In the genomic region with DNA sequence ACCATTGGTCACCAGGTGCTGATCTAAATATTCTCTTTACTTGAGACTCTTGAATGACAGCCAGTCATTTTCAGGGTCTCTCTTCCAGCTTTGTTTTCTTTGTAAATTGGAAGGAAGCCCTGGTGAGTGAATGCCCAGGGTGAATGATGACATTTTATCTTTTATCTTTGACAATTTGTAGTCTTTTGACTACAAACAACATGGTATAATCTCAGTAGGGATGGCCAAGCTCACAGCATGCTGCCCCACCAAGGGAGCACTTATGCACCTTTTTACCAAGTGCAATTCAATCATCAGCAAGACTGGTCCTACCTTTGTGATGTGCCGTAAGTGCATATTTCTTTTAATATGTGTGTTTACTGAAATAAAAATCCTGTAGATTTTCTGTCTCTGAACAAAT, we compare ENCODE assay signal across 23 cellular contexts. TPM values are rescaled to one million over a fixed set of nuclear protein-coding genes. Genes with fewer than 3 reads are reported as not detected.
"Had no signal": no experiment of that assay in that cellular context is flagged by ENCODE, and none has a peak within 500 bp of the region (broad histone marks: within the 10 kb centered on the region; RNA-seq: fewer than 3 reads in every experiment).

No MANE protein-coding gene starts in this region.

- H3K4me3 ChIP-seq: breast epithelium, esophagus squamous epithelium, heart right ventricle, left ventricle myocardium inferior, lung, mucosa of descending colon, stomach, thyroid gland, upper lobe of left lung had no signal

- H3K27me3 ChIP-seq: breast epithelium, esophagus squamous epithelium, heart right ventricle, stomach, thyroid gland, upper lobe of left lung had no signal

- H3K36me3 ChIP-seq: breast epithelium, esophagus squamous epithelium, heart right ventricle, left ventricle myocardium inferior, stomach, thyroid gland, upper lobe of left lung had no signal

- DNase-seq: activated CD4-positive, alpha-beta T cell treated with anti-CD3 and anti-CD28 coated beads for 36 hours; activated CD4-positive, CD25-positive, alpha-beta regulatory T cell; activated CD8-positive, alpha-beta memory T cell treated with anti-CD3 and anti-CD28 coated beads, Interleukin-2, amount 10 ng/mL, durations not matched to agents 7 days and 5 days; activated CD8-positive, alpha-beta T cell treated with anti-CD3 and anti-CD28 coated beads, Interleukin-2, amount 10 ng/mL, durations not matched to agents 7 days and 5 days; activated naive CD4-positive, alpha-beta T cell; activated T-cell treated with anti-CD3 and anti-CD28 coated beads, Interleukin-2, amount 50 U/mL, for 48 hours; central memory CD4-positive, alpha-beta T cell; esophagus squamous epithelium; foreskin melanocyte; heart right ventricle; left ventricle myocardium inferior; mucosa of descending colon; posterior cingulate gyrus; right cardiac atrium; stimulated activated CD4-positive, alpha-beta T cell treated with anti-CD3 and anti-CD28 coated beads, Interleukin-15, amount 100 ng/mL, for 24 hours; stimulated activated CD4-positive, alpha-beta T cell treated with anti-CD3 and anti-CD28 coated beads, Interleukin-2, amount 100 ng/mL, for 24 hours; stimulated activated naive B cell treated with anti-CD40 and anti-IgM and Interleukin-4, amounts not matched to agents 10 μg/mL and 1 μg/mL and 100 μg/mL, for 72 hours; stomach; thyroid gland; upper lobe of left lung had no signal

- H3K27ac ChIP-seq: breast epithelium, epithelial cell of prostate, esophagus squamous epithelium, heart right ventricle, left ventricle myocardium inferior, stomach, thyroid gland, upper lobe of left lung had no signal

- H3K9me3 ChIP-seq: breast epithelium, esophagus squamous epithelium, heart right ventricle, left ventricle myocardium inferior, mucosa of descending colon, stomach, thyroid gland, upper lobe of left lung had no signal

RNA-seq across cellular contexts. Expression of a gene that starts 5.7 kb away (rescaled TPM):
- polyA plus RNA-seq: heart right ventricle, lung, right cardiac atrium had no signal

RNA-seq across cellular contexts. Expression of a gene that starts 51.2 kb away (rescaled TPM):
- polyA plus RNA-seq: heart right ventricle, lung, right cardiac atrium, stomach had no signal
